16 cellular contexts compared by ENCODE assay signal in genomic region chr5:3222924-3223323, GRCh38.
DNase-seq lines count a peak whose midpoint lies in the region; ATAC-seq and TF ChIP-seq lines count a peak whose summit lies in the region.
"Had no signal": no experiment of that assay in that cellular context is flagged by ENCODE, and none has a peak within 500 bp of the region (broad histone marks: within the 10 kb centered on the region; RNA-seq: fewer than 3 reads in every experiment).

No MANE protein-coding gene starts in this region.

- no peak overlapping the region for H4K91ac ChIP-seq in neuronal stem cell (ENCODE audit: low read depth, low read length, poor library complexity)

- no peak overlapping the region for H2BK15ac ChIP-seq in neuronal stem cell (ENCODE audit: low read length)

- peaks cover 0 to 3% of the 10 kb centered on the region in 2 donors for H3K4me1 ChIP-seq in neuronal stem cell (ENCODE audit: control insufficient read depth in 2 of 2, insufficient read depth in 1 of 2, low read depth in 1 of 2, low read length in 2 of 2)
- H3K4me1 ChIP-seq: BLaER1 had no signal

- WGBS in neuronal stem cell (ENCODE audit: extremely low coverage in 2 of 2, insufficient read length in 2 of 2, insufficient replicate concordance in 1 of 2), 2 donors: no CpG with 5 or more reads among the region's 5 CpGs

- no peak overlapping the region for H2BK5ac ChIP-seq in neuronal stem cell (ENCODE audit: low read length)

- no peak overlapping the region for H2AK5ac ChIP-seq in neuronal stem cell (ENCODE audit: low read depth, low read length)

- H2AFZ ChIP-seq in neuronal stem cell (ENCODE audit: low read length): no peak overlapping the region

- H3K9me3 ChIP-seq in neuronal stem cell (replicated peaks in 1 of 2; ENCODE audit: control insufficient read depth in 2 of 2, insufficient read depth in 1 of 2, low read depth in 1 of 2, low read length in 2 of 2): no peaks in the 10 kb centered on the region
- H3K9me3 ChIP-seq: BLaER1 had no signal

- no peak overlapping the region for H3K27ac ChIP-seq in coronary artery
- H3K27ac ChIP-seq in neuronal stem cell (replicated peaks; ENCODE audit: low read length): no peak overlapping the region
- H3K27ac ChIP-seq in brain microvascular endothelial cell: no peak overlapping the region
- H3K27ac ChIP-seq: BLaER1 had no signal

- H3K79me1 ChIP-seq in neuronal stem cell (ENCODE audit: low read depth, low read length): no peaks in the 10 kb centered on the region

- no peak overlapping the region for H2BK12ac ChIP-seq in neuronal stem cell (ENCODE audit: low read length)

- TF ChIP-seq CTCF in coronary artery (IDR thresholded peaks at IDR 0.05) (no peak), brain microvascular endothelial cell (IDR thresholded peaks at IDR 0.05; ENCODE audit: low read depth, low read length, missing control alignments) (no peak)

- no peak for ATAC-seq in left lobe of liver
- ATAC-seq: CD8-positive, alpha-beta T cell; HepG2 had no signal

- no peaks in the 10 kb centered on the region for H3K36me3 ChIP-seq in neuronal stem cell (replicated peaks in 1 of 2; ENCODE audit: control insufficient read depth in 2 of 2, insufficient read depth in 2 of 2, low read length in 2 of 2)
- no peaks in the 10 kb centered on the region for H3K36me3 ChIP-seq in brain microvascular endothelial cell (replicated peaks)
- H3K36me3 ChIP-seq: BLaER1 had no signal

- H2BK120ac ChIP-seq in neuronal stem cell (ENCODE audit: low read depth, low read length): no peak overlapping the region

- peak overlapping the region; percentile 23 for H3K18ac ChIP-seq in neuronal stem cell (ENCODE audit: low read length)

- peak; percentile 54 for DNase-seq in coronary artery (ENCODE audit: low spot score)
- peak; percentile 28 for DNase-seq in left lobe of liver (ENCODE audit: low spot score)
- DNase-seq in neuronal stem cell (ENCODE audit: low spot score): no peak
- peak; percentile 40 for DNase-seq in ureter (ENCODE audit: low spot score)
- DNase-seq in DMS153 treated with DMSO at 0.1 percent for 48 hours (lab: John Stamatoyannopoulos, UW; ENCODE audit: unreplicated experiment): no peak
- DNase-seq in brain microvascular endothelial cell: no peak
- no peak for DNase-seq in activated CD4-positive, CD25-positive, alpha-beta regulatory T cell treated with anti-CD3 and anti-CD28 coated beads, Interleukin-2, amount 50 U/mL, for 72 hours
- DNase-seq: 8988T; Calu3; CD8-positive, alpha-beta T cell; DMS53; DND-41; EL; H9 had no signal

- H3K9ac ChIP-seq in neuronal stem cell (ENCODE audit: low read depth, low read length, poor library complexity): no peak overlapping the region
- H3K9ac ChIP-seq: BLaER1 had no signal

- in situ Hi-C loops in brain microvascular endothelial cell (cut with HindIII; ENCODE audit: low pct_ligation_motif_present, low sequenced_read_pairs): no loop called here

- no peak overlapping the region for H3K4me2 ChIP-seq in neuronal stem cell (ENCODE audit: insufficient read depth, low read length, poor library complexity, severe bottlenecking)
- H3K4me2 ChIP-seq: BLaER1 had no signal

- no peak overlapping the region for H3K23ac ChIP-seq in neuronal stem cell (ENCODE audit: low read depth, low read length, poor library complexity)

- H3K4ac ChIP-seq in neuronal stem cell (ENCODE audit: low read length): no peak overlapping the region

- no peak overlapping the region for H3K14ac ChIP-seq in neuronal stem cell (ENCODE audit: low read length)

- H3K4me3 ChIP-seq in coronary artery (no peak overlapping the region), neuronal stem cell (ENCODE audit: low read length in 2 of 2) (no peak overlapping the region), brain microvascular endothelial cell (ENCODE audit: low read depth, low read length) (no peak overlapping the region)
- H3K4me3 ChIP-seq: BLaER1 had no signal

- H3K27me3 ChIP-seq in neuronal stem cell (ENCODE audit: control insufficient read depth in 3 of 3, insufficient read depth in 3 of 3, low read depth in 1 of 3, low read length in 3 of 3): no peaks in the 10 kb centered on the region
- H3K27me3 ChIP-seq in brain microvascular endothelial cell (replicated peaks): no peaks in the 10 kb centered on the region
- H3K27me3 ChIP-seq: BLaER1 had no signal

- no peak overlapping the region for H4K8ac ChIP-seq in neuronal stem cell (ENCODE audit: low read depth, low read length)

Comparison
In these comparisons a context has a peak if more than half of its experiments do, and no peak if none do; other contexts are left out.
1. DNase-seq: peak in coronary artery (single experiment), left lobe of liver (single experiment) and ureter (single experiment); none in neuronal stem cell (single experiment), DMS153 treated with DMSO at 0.1 percent for 48 hours (single experiment), brain microvascular endothelial cell (single experiment) and activated CD4-positive, CD25-positive, alpha-beta regulatory T cell treated with anti-CD3 and anti-CD28 coated beads, Interleukin-2, amount 50 U/mL, for 72 hours (single experiment).